8 cellular contexts compared by ENCODE assay signal in genomic region chr2:219386532-219387280, GRCh38. TPM values are rescaled to one million over a fixed set of nuclear protein-coding genes. Genes with fewer than 3 reads are reported as not detected.
DNase-seq lines count a peak whose midpoint lies in the region; ATAC-seq and TF ChIP-seq lines count a peak whose summit lies in the region.

No MANE protein-coding gene starts in this region.

- H3K9ac ChIP-seq in adipocyte (ENCODE audit: low read length) = peak overlapping the region; percentile 97

- H3K4me3 ChIP-seq in adipocyte (ENCODE audit: low read length) (peak overlapping the region; percentile 93), left lung (peak overlapping the region; percentile 61 to 66), testis (peak overlapping the region; percentile 85 to 90)

- H3K9me3 Mint-ChIP-seq in activated CD8-positive, alpha-beta memory T cell treated with anti-CD3 and anti-CD28 coated beads, Interleukin-2, amount 10 ng/mL, durations not matched to agents 7 days and 5 days (ENCODE audit: low read depth) = peaks cover 2% of the 10 kb centered on the region

- TF ChIP-seq CTCF in left lung (IDR thresholded peaks at IDR 0.05) = no peak
- TF ChIP-seq CTCF in testis (IDR thresholded peaks at IDR 0.05) = no peak

- WGBS in testis, 2 donors = 37 to 65% methylated on average over 6 to 19 of the region's 19 CpGs

- H3K27me3 ChIP-seq in adipocyte (replicated peaks; ENCODE audit: control insufficient read depth, insufficient read depth, low read length) = no peaks in the 10 kb centered on the region
- no peaks in the 10 kb centered on the region for H3K27me3 ChIP-seq in left lung
- H3K27me3 ChIP-seq in testis = no peaks in the 10 kb centered on the region

- H3K27me3 Mint-ChIP-seq in activated CD8-positive, alpha-beta memory T cell treated with anti-CD3 and anti-CD28 coated beads, Interleukin-2, amount 10 ng/mL, durations not matched to agents 7 days and 5 days = peaks cover 4% of the 10 kb centered on the region

- no peaks in the 10 kb centered on the region for H3K9me3 ChIP-seq in adipocyte (ENCODE audit: control insufficient read depth, low read length)
- H3K9me3 ChIP-seq in left lung = no peaks in the 10 kb centered on the region
- H3K9me3 ChIP-seq in testis = no peaks in the 10 kb centered on the region

- H3K4me1 ChIP-seq in adipocyte (ENCODE audit: control insufficient read depth, insufficient read depth, low read length) (peaks cover 23% of the 10 kb centered on the region), left lung (peaks cover 7 to 41% of the 10 kb centered on the region in 2 donors), testis (peaks cover 12% of the 10 kb centered on the region)

- H3K36me3 ChIP-seq in adipocyte (ENCODE audit: control insufficient read depth, insufficient read depth, low read length, severe bottlenecking) (peaks cover 50% of the 10 kb centered on the region), left lung (peaks cover 0 to 46% of the 10 kb centered on the region in 2 donors), testis (ENCODE audit: low read depth, missing control alignments) (no peaks in the 10 kb centered on the region)

- CTCF ChIA-PET in activated CD8-positive, alpha-beta memory T cell treated with anti-CD3 and anti-CD28 coated beads, Interleukin-2, amount 10 ng/mL, durations not matched to agents 7 days and 5 days (lab: Charles Lee) = interaction anchor here (0.7 to 2.8 kb wide), 9 partner anchors 8 to 233 kb away, joined by 3 to 27 read pairs (median 5); no protein-coding TSS in a partner anchor

- peak overlapping the region; percentile 88 for H3K4me3 Mint-ChIP-seq in activated CD8-positive, alpha-beta memory T cell treated with anti-CD3 and anti-CD28 coated beads, Interleukin-2, amount 10 ng/mL, durations not matched to agents 7 days and 5 days

- no peak for ATAC-seq in activated CD8-positive, alpha-beta memory T cell treated with anti-CD3 and anti-CD28 coated beads, Interleukin-2, amount 10 ng/mL, durations not matched to agents 7 days and 5 days
- ATAC-seq in left lung (no peak), GM19467 (IDR thresholded peaks at IDR 0.05; ENCODE audit: unreplicated experiment) (no peak)

- TF ChIP-seq POLR2A in testis (IDR thresholded peaks at IDR 0.05) = no peak

- peak overlapping the region; percentile 93 for H3K27ac Mint-ChIP-seq in activated CD8-positive, alpha-beta memory T cell treated with anti-CD3 and anti-CD28 coated beads, Interleukin-2, amount 10 ng/mL, durations not matched to agents 7 days and 5 days

- DNase-seq in activated CD8-positive, alpha-beta memory T cell treated with anti-CD3 and anti-CD28 coated beads, Interleukin-2, amount 10 ng/mL, durations not matched to agents 7 days and 5 days = no peak
- DNase-seq in activated CD8-positive, alpha-beta memory T cell treated with anti-CD3 and anti-CD28 coated beads, Interleukin-2, amount 50 U/mL, for 4 hours = no peak
- DNase-seq in adipocyte (ENCODE audit: low read depth) (peak; percentile 26), left lung (no peak), testis (no peak), NCI-H510A (lab: John Stamatoyannopoulos, UW) (no peak), SHP77 treated with DMSO at 0.1 percent for 48 hours (lab: John Stamatoyannopoulos, UW) (no peak)

- H3K27ac ChIP-seq in left lung (peak overlapping the region; percentile 84 to 91), testis (peak overlapping the region; percentile 91 to 93)

- H3K36me3 Mint-ChIP-seq in activated CD8-positive, alpha-beta memory T cell treated with anti-CD3 and anti-CD28 coated beads, Interleukin-2, amount 10 ng/mL, durations not matched to agents 7 days and 5 days = peaks cover 15% of the 10 kb centered on the region

- intact Hi-C loops in left lung (cut with DNase I) = no loop called here
- intact Hi-C loops in testis (cut with DNase I; ENCODE audit: low total_unique reads) = no loop called here

- H3K4me1 Mint-ChIP-seq in activated CD8-positive, alpha-beta memory T cell treated with anti-CD3 and anti-CD28 coated beads, Interleukin-2, amount 10 ng/mL, durations not matched to agents 7 days and 5 days = peaks cover 13% of the 10 kb centered on the region

RNA-seq across cellular contexts. Expression of gene DNPEP, which starts 1.0 kb away (rescaled TPM):
- total RNA-seq in activated CD8-positive, alpha-beta memory T cell treated with anti-CD3 and anti-CD28 coated beads, Interleukin-2, amount 10 ng/mL, durations not matched to agents 7 days and 5 days = 10 to 100 TPM; 60.3 to 64.8 TPM
- total RNA-seq in left lung (10 to 100 TPM; 41.6 to 62.9 TPM), testis (10 to 100 TPM; 84.8 to 90.2 TPM)
- polyA plus RNA-seq in testis (ENCODE audit: insufficient read depth, low read depth, low replicate concordance) = 145 TPM

RNA-seq across cellular contexts. Expression of gene DES, which starts 31.5 kb away (rescaled TPM):
- total RNA-seq in activated CD8-positive, alpha-beta memory T cell treated with anti-CD3 and anti-CD28 coated beads, Interleukin-2, amount 10 ng/mL, durations not matched to agents 7 days and 5 days = not detected
- 100 to 1,000 TPM in 1 of 2 donors, 10 to 100 TPM in 1; 32.0 to 101 TPM for total RNA-seq in left lung
- total RNA-seq in testis = 10 to 100 TPM; 17.6 to 33.3 TPM
- polyA plus RNA-seq in testis (ENCODE audit: insufficient read depth, low read depth, low replicate concordance) = 199 TPM

RNA-seq across cellular contexts. Expression of gene SPEG, which starts 47.9 kb away (rescaled TPM):
- total RNA-seq in activated CD8-positive, alpha-beta memory T cell treated with anti-CD3 and anti-CD28 coated beads, Interleukin-2, amount 10 ng/mL, durations not matched to agents 7 days and 5 days = 1 to 10 TPM in 1 of 2 experiments, under 1 TPM in 1; 0.52 to 1.3 TPM
- total RNA-seq in left lung (10 to 100 TPM in 1 of 2 donors, 1 to 10 TPM in 1; 7.3 to 11.7 TPM), testis (10 to 100 TPM; 23.0 to 24.3 TPM)
- polyA plus RNA-seq in testis (ENCODE audit: insufficient read depth, low read depth, low replicate concordance) = 16.0 TPM

RNA-seq across cellular contexts. Expression of gene RESP18, which starts 54.2 kb away (rescaled TPM):
- not detected for total RNA-seq in activated CD8-positive, alpha-beta memory T cell treated with anti-CD3 and anti-CD28 coated beads, Interleukin-2, amount 10 ng/mL, durations not matched to agents 7 days and 5 days
- total RNA-seq in left lung = not detected
- under 1 TPM in 1 of 2 donors, not detected in 1; 0.71 TPM for total RNA-seq in testis
- 1.4 TPM for polyA plus RNA-seq in testis (ENCODE audit: insufficient read depth, low read depth, low replicate concordance)

Comparison
In these comparisons a context has a peak if more than half of its experiments do, and no peak if none do; other contexts are left out.
1. RNA of gene DES, which starts 31.5 kb away (total RNA-seq): 32.0 to 101 TPM in left lung and 17.6 to 33.3 TPM in testis; not detected in activated CD8-positive, alpha-beta memory T cell treated with anti-CD3 and anti-CD28 coated beads, Interleukin-2, amount 10 ng/mL, durations not matched to agents 7 days and 5 days; every median in the first group is over 10 times any median in the second.
2. Peak in every context shown above with its lines, with median percentiles within 50 percentile points of each other: H3K4me3 ChIP-seq.